ENCODE assay signal across 22 cellular contexts in genomic region chr2:207540431-207540830, GRCh38. TPM values are rescaled to one million over a fixed set of nuclear protein-coding genes. Genes with fewer than 3 reads are reported as not detected.
A peak's percentile ranks its signal among the peaks of the same experiment; 100 is the strongest.
DNase-seq lines count a peak whose midpoint lies in the region; ATAC-seq, FAIRE-seq and TF ChIP-seq lines count a peak whose summit lies in the region.
"Had no signal": no experiment of that assay in that cellular context is flagged by ENCODE, and none has a peak within 500 bp of the region (broad histone marks: within the 10 kb centered on the region; RNA-seq: fewer than 3 reads in every experiment).

No MANE protein-coding gene starts in this region.

- POLR2A ChIA-PET in CD4-positive, alpha-beta T cell (lab: Charles Lee): interaction anchor here (0.7 to 4.4 kb wide), 3 partner anchors 10 to 57 kb away, joined by 3 to 22 read pairs (median 3); partner anchors contain the start of gene CREB1

- DNase-seq in CD14-positive monocyte (ENCODE audit: low spot score) (no peak), RCC 7860 (ENCODE audit: low spot score) (no peak), kidney (no peak), HuH-7 (ENCODE audit: low spot score) (no peak), NCI-H187 treated with DMSO at 0.1 percent for 48 hours (lab: John Stamatoyannopoulos, UW) (no peak), inferior parietal cortex (ENCODE audit: extremely low spot score) (no peak)
- DNase-seq in CD4-positive, alpha-beta T cell: no peak
- DNase-seq: ACHN, DMS53, EL, H9, IMR-90, NCI-H1105 treated with DMSO at 0.1 percent for 48 hours, NCI-H2081 treated with DMSO at 0.1 percent for 48 hours, NCI-H2171 treated with DMSO at 0.1 percent for 48 hours, NCI-H524 treated with DMSO at 0.1 percent for 48 hours, OCI-M1, SW 1271 had no signal

- no peak overlapping the region for H3K4me3 ChIP-seq in kidney (ENCODE audit: low read length in 2 of 2)
- H3K4me3 ChIP-seq: BLaER1 had no signal

- ATAC-seq in CD4-positive, alpha-beta T cell (ENCODE audit: poor library complexity): no peak
- ATAC-seq: Right ventricle myocardium inferior had no signal

- peak overlapping the region in 4 of 7 donors; percentile 21 to 61 (median 52) for H3K27ac Mint-ChIP-seq in CD14-positive monocyte
- peak overlapping the region; percentile 9 for H3K27ac Mint-ChIP-seq in CD4-positive, alpha-beta T cell

- H3K9me3 Mint-ChIP-seq in CD14-positive monocyte: peaks cover 0 to 2% (median 0%) of the 10 kb centered on the region in 7 donors
- no peaks in the 10 kb centered on the region for H3K9me3 Mint-ChIP-seq in CD4-positive, alpha-beta T cell
- H3K9me3 Mint-ChIP-seq: H9 had no signal

- peaks cover 24% of the 10 kb centered on the region for H3K4me1 Mint-ChIP-seq in CD14-positive monocyte
- peaks cover 72% of the 10 kb centered on the region for H3K4me1 Mint-ChIP-seq in CD4-positive, alpha-beta T cell (ENCODE audit: low read depth)

- TF ChIP-seq CTCF in CD14-positive monocyte (IDR thresholded peaks at IDR 0.05) (no peak), kidney (IDR thresholded peaks at IDR 0.05; ENCODE audit: borderline replicate concordance, extremely low read depth, insufficient read depth) (no peak)
- no peak for TF ChIP-seq CTCF in CD4-positive, alpha-beta T cell (IDR thresholded peaks at IDR 0.05)

- FAIRE-seq in RCC 7860 (lab: Jason Lieb, UNC) (peak; percentile 36), kidney (lab: Jason Lieb, UNC) (peak; percentile 53)
- FAIRE-seq: D721Med, GM12891 had no signal

- no peaks in the 10 kb centered on the region for H3K27me3 Mint-ChIP-seq in CD14-positive monocyte (ENCODE audit: low read depth in 3 of 3)
- no peaks in the 10 kb centered on the region for H3K27me3 Mint-ChIP-seq in CD4-positive, alpha-beta T cell

- intact Hi-C loops in CD14-positive monocyte (cut with micrococcal nuclease): no loop called here
- intact Hi-C loops in CD4-positive, alpha-beta T cell (cut with DNase I, micrococcal nuclease): no loop called here
- intact Hi-C loops in kidney (cut with DNase I): no loop called here

- CTCF ChIA-PET in CD4-positive, alpha-beta T cell (lab: Charles Lee): interaction anchor here (0.7 to 0.8 kb wide), 2 partner anchors 85 to 898 kb away, joined by 3 read pairs; partner anchors contain the start of gene METTL21A

- no peaks in the 10 kb centered on the region for H3K27me3 ChIP-seq in CD4-positive, alpha-beta T cell (ENCODE audit: control insufficient read depth, insufficient read depth, low read length)
- H3K27me3 ChIP-seq: BLaER1 had no signal

- no peaks in the 10 kb centered on the region for H3K36me3 ChIP-seq in kidney (ENCODE audit: control insufficient read depth in 1 of 2, insufficient read depth in 2 of 2, low read length in 2 of 2)

- no peaks in the 10 kb centered on the region for H3K9me3 ChIP-seq in CD4-positive, alpha-beta T cell (ENCODE audit: control insufficient read depth, low read length)
- no peaks in the 10 kb centered on the region for H3K9me3 ChIP-seq in kidney (ENCODE audit: control insufficient read depth in 1 of 2, low read length in 2 of 2)

- H3K9ac ChIP-seq in kidney (ENCODE audit: low read length in 2 of 2): no peak overlapping the region
- H3K9ac ChIP-seq: BLaER1 had no signal

- no peak overlapping the region for H3K4me3 Mint-ChIP-seq in CD14-positive monocyte
- H3K4me3 Mint-ChIP-seq in CD4-positive, alpha-beta T cell: no peak overlapping the region
- H3K4me3 Mint-ChIP-seq: H9 had no signal

- peaks cover 3 to 23% of the 10 kb centered on the region in 2 donors for H3K36me3 Mint-ChIP-seq in CD14-positive monocyte
- H3K36me3 Mint-ChIP-seq in CD4-positive, alpha-beta T cell (ENCODE audit: low read depth): peaks cover 39% of the 10 kb centered on the region

- no peak overlapping the region for H3K27ac ChIP-seq in CD4-positive, alpha-beta T cell (ENCODE audit: low read depth, low read length)
- H3K27ac ChIP-seq in kidney (ENCODE audit: low read depth in 2 of 2, low read length in 2 of 2): no peak overlapping the region
- H3K27ac ChIP-seq: BLaER1 had no signal

- H3K4me1 ChIP-seq in kidney (ENCODE audit: control insufficient read depth in 1 of 2, insufficient read depth in 1 of 2, low read depth in 1 of 2, low read length in 2 of 2): no peaks in the 10 kb centered on the region
- H3K4me1 ChIP-seq: BLaER1 had no signal

RNA-seq across cellular contexts. Expression of gene CREB1, which starts 10.7 kb away (rescaled TPM):
- polyA plus RNA-seq in CD14-positive monocyte (10 to 100 TPM; 55.2 to 60.5 TPM), kidney (ENCODE audit: insufficient read depth, low read depth, low replicate concordance) (8.9 TPM)
- total RNA-seq in CD4-positive, alpha-beta T cell: 10 to 100 TPM; 62.5 to 67.1 TPM
- 63.8 TPM for total RNA-seq in kidney
